ENCODE assay signal across 22 cellular contexts in genomic region chr10:120833222-120833928, GRCh38. TPM values are rescaled to one million over a fixed set of nuclear protein-coding genes. Genes with fewer than 3 reads are reported as not detected.
A peak's percentile ranks its signal among the peaks of the same experiment; 100 is the strongest.
DNase-seq lines count a peak whose midpoint lies in the region; ATAC-seq, FAIRE-seq and TF ChIP-seq lines count a peak whose summit lies in the region.
"Had no signal": no experiment of that assay in that cellular context is flagged by ENCODE, and none has a peak within 500 bp of the region (broad histone marks: within the 10 kb centered on the region; RNA-seq: fewer than 3 reads in every experiment).

No MANE protein-coding gene starts in this region.

- FAIRE-seq in small intestine (lab: Jason Lieb, UNC): no peak

- H3K4me1 Mint-ChIP-seq in GM23338: peaks cover 7% of the 10 kb centered on the region; the same call in 2 of the 3 replicates
- no peaks in the 10 kb centered on the region for H3K4me1 Mint-ChIP-seq in T-cell

- H3K27me3 Mint-ChIP-seq in GM23338 (ENCODE audit: insufficient read depth, low read depth, poor library complexity) (peaks cover 2% of the 10 kb centered on the region), T-cell (peaks cover 6 to 19% of the 10 kb centered on the region in 2 donors)
- H3K27me3 Mint-ChIP-seq: IgD-negative memory B cell had no signal

- WGBS in small intestine, 3 donors: 36 to 63% (median 57%) methylated on average over 6 of the region's 6 CpGs

- no peaks in the 10 kb centered on the region for H3K9me3 Mint-ChIP-seq in GM23338
- no peaks in the 10 kb centered on the region for H3K9me3 Mint-ChIP-seq in T-cell
- H3K9me3 Mint-ChIP-seq: CD4-positive, alpha-beta T cell; IgD-negative memory B cell had no signal

- H3K36me3 ChIP-seq in Peyer's patch (no peaks in the 10 kb centered on the region), small intestine (ENCODE audit: control insufficient read depth in 2 of 2, insufficient read depth in 2 of 2, low read length in 2 of 2) (no peaks in the 10 kb centered on the region), GM23338 (ENCODE audit: insufficient read depth) (no peaks in the 10 kb centered on the region)

- H3K79me2 ChIP-seq in GM23338 (replicated peaks; ENCODE audit: insufficient read depth): no peaks in the 10 kb centered on the region

- no peaks in the 10 kb centered on the region for H3K36me3 Mint-ChIP-seq in GM23338 (ENCODE audit: low read depth)
- no peaks in the 10 kb centered on the region for H3K36me3 Mint-ChIP-seq in T-cell
- H3K36me3 Mint-ChIP-seq: IgD-negative memory B cell had no signal

- H3K4me1 ChIP-seq in Peyer's patch (no peaks in the 10 kb centered on the region), small intestine (ENCODE audit: control insufficient read depth in 2 of 2, insufficient read depth in 1 of 2, low read depth in 1 of 2, low read length in 1 of 2) (no peaks in the 10 kb centered on the region), GM23338 (ENCODE audit: insufficient read depth) (no peaks in the 10 kb centered on the region)

- H3K9me3 ChIP-seq in Peyer's patch (no peaks in the 10 kb centered on the region), small intestine (ENCODE audit: control insufficient read depth, low read depth) (no peaks in the 10 kb centered on the region)
- H3K9me3 ChIP-seq: SK-N-SH had no signal

- no peak overlapping the region for H2AFZ ChIP-seq in GM23338

- CTCF ChIA-PET in T-cell (lab: Charles Lee): no interaction called here

- DNase-seq in Peyer's patch (peak in 2 of 3 donors; percentile 54 to 69), epithelial cell of proximal tubule (ENCODE audit: low read depth) (peak; percentile 44), left kidney (ENCODE audit: low read depth, low spot score) (peak; percentile 27), small intestine (peak; percentile 78), GM23338 (ENCODE audit: low spot score) (no peak), T-cell (no peak), SIG-M5 (lab: John Stamatoyannopoulos, UW) (no peak)
- DNase-seq: CD4-positive, alpha-beta T cell; DMS79; GOT3; Kasumi-1; MM.1S; NCI-H1092 treated with DMSO at 0.1 percent for 48 hours; NCI-H2081 treated with DMSO at 0.1 percent for 48 hours; NCI-H226; NCI-H524 treated with DMSO at 0.1 percent for 48 hours; Right ventricle myocardium superior; SK-N-SH had no signal

- H3K4me3 ChIP-seq in Peyer's patch: no peak overlapping the region
- no peak overlapping the region for H3K4me3 ChIP-seq in epithelial cell of proximal tubule (ENCODE audit: low read depth, low read length)
- no peak overlapping the region for H3K4me3 ChIP-seq in small intestine (ENCODE audit: low read depth in 1 of 2, low read length in 2 of 2)
- H3K4me3 ChIP-seq in GM23338: no peak overlapping the region

- H3K27ac ChIP-seq in Peyer's patch (no peak overlapping the region), small intestine (ENCODE audit: low read depth in 1 of 2, low read length in 1 of 2) (no peak overlapping the region), GM23338 (ENCODE audit: low read depth) (no peak overlapping the region)

- ATAC-seq in GM19395 (IDR thresholded peaks at IDR 0.05; ENCODE audit: unreplicated experiment): no peak
- no peak for ATAC-seq in GM23338
- ATAC-seq in T-cell (replicated peaks in 1 of 4): no peak
- ATAC-seq: Panc1 had no signal

- POLR2A ChIA-PET in T-cell (lab: Charles Lee): no interaction called here

- H3K27me3 ChIP-seq in Peyer's patch (no peaks in the 10 kb centered on the region), small intestine (ENCODE audit: control insufficient read depth in 2 of 2, insufficient read depth in 2 of 2, low read length in 2 of 2) (peaks cover 0 to 2% of the 10 kb centered on the region in 2 donors), GM23338 (ENCODE audit: insufficient read depth) (no peaks in the 10 kb centered on the region)

- no peak overlapping the region for H3K4me2 ChIP-seq in GM23338
- H3K4me2 ChIP-seq: SK-N-SH had no signal

- H3K4me3 Mint-ChIP-seq in GM23338 (no peak overlapping the region), T-cell (no peak overlapping the region)
- H3K4me3 Mint-ChIP-seq: B cell; CD4-positive, alpha-beta T cell; IgD-negative memory B cell had no signal

- 0 out of 2 replicates have a peak, but pooled peaks cover 4% of the 10 kb centered on the region for H3K9me2 ChIP-seq in GM23338 (ENCODE audit: insufficient read depth)
- H3K9me2 ChIP-seq: SK-N-SH had no signal

- no peaks in the 10 kb centered on the region for H4K20me1 ChIP-seq in GM23338 (replicated peaks; ENCODE audit: insufficient read depth)

- H3K27ac Mint-ChIP-seq in GM23338 (no peak overlapping the region), T-cell (no peak overlapping the region)
- H3K27ac Mint-ChIP-seq: B cell; CD4-positive, alpha-beta T cell had no signal

- no peak for TF ChIP-seq POLR2A in Peyer's patch (IDR thresholded peaks at IDR 0.05)

- no peaks in the 10 kb centered on the region for H3F3A ChIP-seq in GM23338 (replicated peaks; ENCODE audit: low read depth)

- TF ChIP-seq CTCF in Peyer's patch (IDR thresholded peaks at IDR 0.05): no peak
- TF ChIP-seq CTCF in epithelial cell of proximal tubule (conservative IDR thresholded peaks at IDR 0.05; ENCODE audit: low read depth, low read length): no peak
- TF ChIP-seq CTCF in GM23338 (conservative IDR thresholded peaks at IDR 0.05; ENCODE audit: low read depth in 2 of 2): no peak

TF ChIP-seq in GM23338, 12 proteins besides CTCF, POLR2A, EP300 and RAD21:
- TF ChIP-seq, protein P1, sequence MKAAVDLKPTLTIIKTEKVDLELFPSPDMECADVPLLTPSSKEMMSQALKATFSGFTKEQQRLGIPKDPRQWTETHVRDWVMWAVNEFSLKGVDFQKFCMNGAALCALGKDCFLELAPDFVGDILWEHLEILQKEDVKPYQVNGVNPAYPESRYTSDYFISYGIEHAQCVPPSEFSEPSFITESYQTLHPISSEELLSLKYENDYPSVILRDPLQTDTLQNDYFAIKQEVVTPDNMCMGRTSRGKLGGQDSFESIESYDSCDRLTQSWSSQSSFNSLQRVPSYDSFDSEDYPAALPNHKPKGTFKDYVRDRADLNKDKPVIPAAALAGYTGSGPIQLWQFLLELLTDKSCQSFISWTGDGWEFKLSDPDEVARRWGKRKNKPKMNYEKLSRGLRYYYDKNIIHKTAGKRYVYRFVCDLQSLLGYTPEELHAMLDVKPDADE (IDR thresholded peaks at IDR 0.05): no peak
- TF ChIP-seq CREB1 (CRISPR knock-in tag; IDR thresholded peaks at IDR 0.05; ENCODE audit: low read depth): no peak

RNA-seq across cellular contexts. Expression of gene WDR11, which starts 17.8 kb away (rescaled TPM):
- 10 to 100 TPM; 42.1 to 65.1 (median 52.2) TPM for total RNA-seq in Peyer's patch
- total RNA-seq in epithelial cell of proximal tubule: 31.9 and 34.1 TPM in 2 replicates
- 10 to 100 TPM; 17.6 to 31.1 (median 22.2) TPM for polyA plus RNA-seq in small intestine
- total RNA-seq in GM23338 (2014; rRNA removed; shearing (Covaris generic)): 63.1 and 74.4 TPM in 2 replicates
- polyA plus RNA-seq in GM23338 (2016; fragmentation: Nextera tagmentation; extraction: Ambion mirVana): 19.7 and 21.4 TPM in 2 replicates
- total RNA-seq in T-cell: 10 to 100 TPM; 37.6 to 44.3 (median 38.9) TPM

Comparison
In these comparisons a context has a peak if more than half of its experiments do, and no peak if none do; other contexts are left out.
1. DNase-seq: peak in Peyer's patch (2 of 3), epithelial cell of proximal tubule (single experiment), left kidney (single experiment) and small intestine (single experiment); none in GM23338 (single experiment), T-cell (0 of 34) and SIG-M5 (single experiment).